Comparison of ENCODE assay signal across 19 cellular contexts in genomic region chr21:42733037-42733632, GRCh38.
DNase-seq lines count a peak whose midpoint lies in the region; ATAC-seq and TF ChIP-seq lines count a peak whose summit lies in the region.
"Had no signal": no experiment of that assay in that cellular context is flagged by ENCODE, and none has a peak within 500 bp of the region (broad histone marks: within the 10 kb centered on the region; RNA-seq: fewer than 3 reads in every experiment).

No MANE protein-coding gene starts in this region.

- WGBS in endodermal cell (ENCODE audit: insufficient coverage in 1 of 2, insufficient read length in 1 of 2), 2 experiments: 73 to 92% methylated on average over 5 to 7 of the region's 7 CpGs

- peak; percentile 5 for DNase-seq in cardiac septum (ENCODE audit: low spot score)
- DNase-seq in left ventricle myocardium superior: no peak
- DNase-seq in endodermal cell: no peak
- DNase-seq in mucosa of gallbladder (ENCODE audit: low spot score): peak; percentile 43
- no peak for DNase-seq in hippocampal formation (lab: John Stamatoyannopoulos, UW)
- DNase-seq in retina: no peak
- DNase-seq: activated CD8-positive, alpha-beta T cell treated with anti-CD3 and anti-CD28 coated beads, Interleukin-2, amount 10 ng/mL, durations not matched to agents 7 days and 5 days; activated T-cell treated with anti-CD3 and anti-CD28 coated beads, Interleukin-2, amount 50 U/mL, for 72 hours; C1 segment of cervical spinal cord; DMS53; HCEC 1CT; NCI-H1436 treated with DMSO at 0.1 percent for 48 hours; T-helper 1 cell; WERI-Rb-1 had no signal

- H3K27ac Mint-ChIP-seq in endodermal cell: no peak overlapping the region
- H3K27ac Mint-ChIP-seq: stimulated activated memory B cell treated with anti-CD40 and anti-IgM and Interleukin-4, amounts not matched to agents 10 μg/mL and 1 μg/mL and 100 μg/mL, for 72 hours had no signal

- no peak overlapping the region for H3K9ac ChIP-seq in endodermal cell (ENCODE audit: extremely low read depth, low read length, poor library complexity, severe bottlenecking)

- H3K9me3 Mint-ChIP-seq in endodermal cell: peaks cover 11% of the 10 kb centered on the region

- H3K4me3 Mint-ChIP-seq in endodermal cell: no peak overlapping the region
- H3K4me3 Mint-ChIP-seq: activated CD8-positive, alpha-beta T cell treated with anti-CD3 and anti-CD28 coated beads, Interleukin-2, amount 10 ng/mL, durations not matched to agents 7 days and 5 days; activated T-cell treated with anti-CD3 and anti-CD28 coated beads, Interleukin-2, amount 50 U/mL, for 72 hours; stimulated activated memory B cell treated with anti-CD40 and anti-IgM and Interleukin-4, amounts not matched to agents 10 μg/mL and 1 μg/mL and 100 μg/mL, for 72 hours had no signal

- peaks cover 15% of the 10 kb centered on the region for H3K4me1 Mint-ChIP-seq in endodermal cell

- H3K36me3 ChIP-seq in endodermal cell (ENCODE audit: control insufficient read depth, insufficient read depth, low read length): peaks cover 70% of the 10 kb centered on the region
- H3K36me3 ChIP-seq: cardiac muscle cell had no signal

- H3K4me3 ChIP-seq in endodermal cell (ENCODE audit: low read length): no peak overlapping the region
- H3K4me3 ChIP-seq: cardiac muscle cell had no signal

- peaks cover 85% of the 10 kb centered on the region for H3K36me3 Mint-ChIP-seq in endodermal cell (ENCODE audit: low read depth)

- ATAC-seq in left ventricle myocardium superior (no peak), HG03571 (IDR thresholded peaks at IDR 0.05; ENCODE audit: unreplicated experiment) (no peak), GM19351 (IDR thresholded peaks at IDR 0.05; ENCODE audit: unreplicated experiment) (no peak)
- ATAC-seq: activated CD8-positive, alpha-beta T cell treated with anti-CD3 and anti-CD28 coated beads, Interleukin-2, amount 10 ng/mL, durations not matched to agents 7 days and 5 days; activated T-cell treated with anti-CD3 and anti-CD28 coated beads, Interleukin-2, amount 50 U/mL, for 72 hours; naive thymus-derived CD4-positive, alpha-beta T cell; stimulated activated memory B cell treated with anti-CD40 and anti-IgM and Interleukin-4, amounts not matched to agents 10 μg/mL and 1 μg/mL and 100 μg/mL, for 72 hours had no signal

- peak overlapping the region; percentile 20 for H3K27ac ChIP-seq in endodermal cell (ENCODE audit: low read depth, low read length)
- H3K27ac ChIP-seq: cardiac muscle cell, WERI-Rb-1 had no signal

- TF ChIP-seq CTCF in endodermal cell (conservative IDR thresholded peaks at IDR 0.05): no peak

- no peaks in the 10 kb centered on the region for H3K27me3 ChIP-seq in endodermal cell (ENCODE audit: control insufficient read depth, insufficient read depth, low read length, poor library complexity, severe bottlenecking)
- H3K27me3 ChIP-seq: cardiac muscle cell had no signal

- no peaks in the 10 kb centered on the region for H3K4me1 ChIP-seq in endodermal cell (ENCODE audit: control insufficient read depth, insufficient read depth, low read length)

- intact Hi-C loops in cardiac septum (cut with DNase I) (no loop called here), left ventricle myocardium superior (cut with micrococcal nuclease) (no loop called here)

- H3K9me3 ChIP-seq in endodermal cell (ENCODE audit: control insufficient read depth, low read length): peaks cover 22% of the 10 kb centered on the region

- no peaks in the 10 kb centered on the region for H3K27me3 Mint-ChIP-seq in endodermal cell (ENCODE audit: insufficient read depth)

Comparison
In these comparisons a context has a peak if more than half of its experiments do, and no peak if none do; other contexts are left out.
1. DNase-seq: peak in cardiac septum (single experiment) and mucosa of gallbladder (single experiment); none in left ventricle myocardium superior (single experiment), endodermal cell (single experiment), hippocampal formation (0 of 2) and retina (single experiment).